Comparison of ENCODE assay signal across 25 cellular contexts in the genomic region with DNA sequence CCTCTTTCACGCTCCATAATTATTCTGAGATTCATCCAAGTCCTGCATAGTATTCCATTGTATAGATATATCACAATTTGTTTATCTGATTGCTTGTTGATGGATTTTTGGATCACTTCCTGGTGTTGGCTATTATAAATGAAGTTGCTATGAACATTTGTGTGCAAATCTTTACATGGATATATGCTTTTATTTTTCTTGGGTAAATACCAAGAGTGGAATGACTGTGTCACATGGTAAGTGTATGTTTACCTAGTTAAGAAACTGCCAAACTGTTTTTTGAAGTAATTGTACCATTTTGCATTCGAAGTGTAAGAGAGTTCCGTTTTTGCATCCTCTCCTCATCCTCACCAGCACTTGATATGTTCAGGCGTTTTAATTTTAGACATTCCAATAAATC. TPM values are rescaled to one million over a fixed set of nuclear protein-coding genes. Genes with fewer than 3 reads are reported as not detected.
"Had no signal": no experiment of that assay in that cellular context is flagged by ENCODE, and none has a peak within 500 bp of the region (broad histone marks: within the 10 kb centered on the region; RNA-seq: fewer than 3 reads in every experiment).

No MANE protein-coding gene starts in this region.

- DNase-seq: KBM-7, MG63, NCI-H1092, NCI-H1105 treated with DMSO at 0.1 percent for 48 hours, NCI-H1417 treated with DMSO at 0.1 percent for 48 hours, NCI-H146, NCI-H1694 treated with DMSO at 0.1 percent for 48 hours, NCI-H2029, NCI-H2081 treated with DMSO at 0.1 percent for 48 hours, NCI-H2171, NCI-H226, NCI-H446, NCI-H510A, NCI-H524 treated with DMSO at 0.1 percent for 48 hours, NCI-H69, NCI-H774, PC-3, SHP77, SK-N-SH, SW 1271 had no signal

- H3K36me3 ChIP-seq: MG63 had no signal

- H3K4me3 ChIP-seq: MG63 had no signal

- H3K27ac ChIP-seq: RWPE1 had no signal

- ATAC-seq: Panc1, PC-3 had no signal

- H3K9me3 ChIP-seq: MG63, SK-N-SH had no signal

RNA-seq across cellular contexts. Expression of gene ROPN1, which starts 34.6 kb away (rescaled TPM):
- total RNA-seq: HT-29, LHCN-M2, OCI-LY7, PC-3 had no signal
